Comparison of ENCODE assay signal across 20 cellular contexts in genomic region chr9:79329861-79330260, GRCh38.
DNase-seq lines count a peak whose midpoint lies in the region; ATAC-seq, FAIRE-seq and TF ChIP-seq lines count a peak whose summit lies in the region.
"Had no signal": no experiment of that assay in that cellular context is flagged by ENCODE, and none has a peak within 500 bp of the region (broad histone marks: within the 10 kb centered on the region; RNA-seq: fewer than 3 reads in every experiment).

No MANE protein-coding gene starts in this region.

- H3K4me1 Mint-ChIP-seq in astrocyte (ENCODE audit: low read depth, unreplicated experiment): peaks cover 8% of the 10 kb centered on the region
- H3K4me1 Mint-ChIP-seq: CD4-positive, alpha-beta memory T cell had no signal

- 90 to 91% methylated on average over 1 of the region's 1 CpG for WGBS in sigmoid colon, 2 donors

- H3K36me3 ChIP-seq in astrocyte (ENCODE audit: insufficient read depth, low read length): no peaks in the 10 kb centered on the region
- no peaks in the 10 kb centered on the region for H3K36me3 ChIP-seq in sigmoid colon

- H3K27ac Mint-ChIP-seq in astrocyte (ENCODE audit: unreplicated experiment): no peak overlapping the region
- H3K27ac Mint-ChIP-seq: CD4-positive, alpha-beta memory T cell had no signal

- H3K27ac ChIP-seq in astrocyte (ENCODE audit: low read depth, low read length) (no peak overlapping the region), sigmoid colon (no peak overlapping the region)
- H3K27ac ChIP-seq: A549 had no signal

- intact Hi-C loops in sigmoid colon (cut with DNase I): no loop called here

- no peak overlapping the region for H3K9ac ChIP-seq in astrocyte (ENCODE audit: low read length)

- no peaks in the 10 kb centered on the region for H3K79me2 ChIP-seq in astrocyte (ENCODE audit: insufficient read depth, low read length)

- no peak for TF ChIP-seq POLR2A in sigmoid colon (IDR thresholded peaks at IDR 0.05)

- H3K4me3 ChIP-seq in astrocyte (ENCODE audit: insufficient read depth, low read depth, low read length) (no peak overlapping the region), sigmoid colon (no peak overlapping the region)
- H3K4me3 ChIP-seq: A549 had no signal

- no peaks in the 10 kb centered on the region for H3K36me3 Mint-ChIP-seq in astrocyte (ENCODE audit: low read depth, unreplicated experiment)
- H3K36me3 Mint-ChIP-seq: CD4-positive, alpha-beta memory T cell had no signal

- H3K4me2 ChIP-seq in astrocyte (ENCODE audit: low read length): no peak overlapping the region
- H3K4me2 ChIP-seq: A549 had no signal

- no peak for ATAC-seq in HG03442 (IDR thresholded peaks at IDR 0.05; ENCODE audit: unreplicated experiment)
- ATAC-seq: A549 had no signal

- no peak overlapping the region for H2AFZ ChIP-seq in astrocyte (ENCODE audit: low read depth, low read length)

- H4K20me1 ChIP-seq in astrocyte (ENCODE audit: insufficient read depth, low read length): no peaks in the 10 kb centered on the region

- H3K27me3 Mint-ChIP-seq in astrocyte (ENCODE audit: low read depth, unreplicated experiment): no peaks in the 10 kb centered on the region
- H3K27me3 Mint-ChIP-seq: CD4-positive, alpha-beta memory T cell had no signal

- no peak overlapping the region for H3K4me3 Mint-ChIP-seq in astrocyte (ENCODE audit: unreplicated experiment)
- H3K4me3 Mint-ChIP-seq: CD4-positive, alpha-beta memory T cell had no signal

- no peaks in the 10 kb centered on the region for H3K9me3 ChIP-seq in astrocyte (ENCODE audit: insufficient read depth, low read depth, low read length)
- H3K9me3 ChIP-seq in sigmoid colon: no peaks in the 10 kb centered on the region
- H3K9me3 ChIP-seq: A549 had no signal

- peaks cover under 1% of the 10 kb centered on the region for H3K9me3 Mint-ChIP-seq in astrocyte (ENCODE audit: unreplicated experiment)

- no peak for TF ChIP-seq EP300 in sigmoid colon (IDR thresholded peaks at IDR 0.05)

- H3K4me1 ChIP-seq in astrocyte (ENCODE audit: insufficient read depth, low read length) (no peaks in the 10 kb centered on the region), sigmoid colon (no peaks in the 10 kb centered on the region)
- H3K4me1 ChIP-seq: A549 had no signal

- FAIRE-seq in astrocyte (lab: Jason Lieb, UNC): no peak
- FAIRE-seq: A549, GM12892 had no signal

- POLR2A ChIA-PET in HEK293T (lab: Yijun Ruan, JAX): no interaction called here

- TF ChIP-seq CTCF in astrocyte (IDR thresholded peaks at IDR 0.05; ENCODE audit: insufficient read depth, low read depth, low read length) (no peak), sigmoid colon (IDR thresholded peaks at IDR 0.05) (no peak)

- DNase-seq in EH (ENCODE audit: low read depth) (peak; percentile 60), HEK293T (ENCODE audit: extremely low spot score) (no peak), astrocyte (ENCODE audit: low read depth) (peak; percentile 54), sigmoid colon (no peak), mesenteric fat pad (ENCODE audit: low spot score) (no peak)
- DNase-seq: 8988T; ACHN; AML-193; C1 segment of cervical spinal cord; Calu3; CD4-positive, alpha-beta memory T cell; COR-L47; DMS53; DMS79 treated with DMSO at 0.1 percent for 48 hours; GOT3; H7; HCEC 1CT had no signal

- CTCF ChIA-PET in HEK293T (lab: Yijun Ruan, JAX): no interaction called here

- H3K27me3 ChIP-seq in astrocyte (ENCODE audit: insufficient read depth, low read length) (no peaks in the 10 kb centered on the region), sigmoid colon (no peaks in the 10 kb centered on the region)

TF ChIP-seq in HEK293T, 16 proteins besides CTCF, POLR2A, EP300 and RAD21:
- 0 out of 2 replicates have a peak, but pooled peaks have one; percentile 6 for TF ChIP-seq ARNT (IDR thresholded peaks at IDR 0.05)
- TF ChIP-seq PKNOX1 (IDR thresholded peaks at IDR 0.05): peak; percentile 59
- TF ChIP-seq ELF4 (IDR thresholded peaks at IDR 0.05): no peak

Comparison
In these comparisons a context has a peak if more than half of its experiments do, and no peak if none do; other contexts are left out.
1. DNase-seq: peak in EH (single experiment) and astrocyte (single experiment); none in HEK293T (single experiment), sigmoid colon (single experiment) and mesenteric fat pad (single experiment).